In genomic region chr2:159497857-159498256, GRCh38 we compare ENCODE assay signal across 11 cellular contexts.
DNase-seq lines count a peak whose midpoint lies in the region; ATAC-seq and TF ChIP-seq lines count a peak whose summit lies in the region.
"Had no signal": no experiment of that assay in that cellular context is flagged by ENCODE, and none has a peak within 500 bp of the region (broad histone marks: within the 10 kb centered on the region; RNA-seq: fewer than 3 reads in every experiment).

No MANE protein-coding gene starts in this region.

- no peak overlapping the region for H3K9ac ChIP-seq in HCT116 (ENCODE audit: low read length)
- H3K9ac ChIP-seq: BLaER1 had no signal

- TF ChIP-seq POLR2A in HCT116 (IDR thresholded peaks at IDR 0.05; ENCODE audit: borderline replicate concordance, extremely low read depth, insufficient read depth, insufficient read length) = no peak
- no peak for TF ChIP-seq POLR2A in adrenal gland (IDR thresholded peaks at IDR 0.05)

- no peak for TF ChIP-seq CTCF in A673 (conservative IDR thresholded peaks at IDR 0.05; ENCODE audit: low read depth, low read length)
- no peak for TF ChIP-seq CTCF in HCT116 (IDR thresholded peaks at IDR 0.05 in 2 of 3, conservative IDR thresholded peaks at IDR 0.05 in 1 of 3; ENCODE audit: borderline replicate concordance in 1 of 3, insufficient read depth in 1 of 3, low read depth in 2 of 3, low read length in 2 of 3)
- no peak for TF ChIP-seq CTCF in adrenal gland (IDR thresholded peaks at IDR 0.05)
- no peak for TF ChIP-seq CTCF in lower lobe of right lung (IDR thresholded peaks at IDR 0.05)
- no peak for TF ChIP-seq CTCF in ascending aorta (IDR thresholded peaks at IDR 0.05)

- H3K27ac ChIP-seq in A673 (ENCODE audit: low read depth, low read length, poor library complexity, severe bottlenecking) (no peak overlapping the region), HCT116 (ENCODE audit: low read depth, low read length) (peak overlapping the region; percentile 43; the same call in 1 of the 2 replicates), adrenal gland (peak overlapping the region in 3 of 5 donors; percentile 2 to 33 (median 3)), lower lobe of right lung (peak overlapping the region; percentile 13), ascending aorta (no peak overlapping the region)
- H3K27ac ChIP-seq: BLaER1 had no signal

- no peak overlapping the region for H2AFZ ChIP-seq in HCT116 (ENCODE audit: low read depth, low read length, poor library complexity, severe bottlenecking)

- H3K79me2 ChIP-seq in HCT116 (ENCODE audit: insufficient read depth, low read length) = no peaks in the 10 kb centered on the region

- peak overlapping the region; percentile 58 for H3K4me2 ChIP-seq in HCT116 (ENCODE audit: low read length)

- 86 to 94% (median 92%) methylated on average over 2 of the region's 2 CpGs for WGBS in adrenal gland, 4 donors

- H3K9me3 ChIP-seq in A673 (ENCODE audit: low read depth, low read length, poor library complexity, severe bottlenecking) (peaks cover 7% of the 10 kb centered on the region), HCT116 (ENCODE audit: control insufficient read depth in 1 of 2, insufficient read depth in 1 of 2, low read depth in 1 of 2, low read length in 2 of 2) (no peaks in the 10 kb centered on the region), adrenal gland (replicated peaks in 1 of 3) (no peaks in the 10 kb centered on the region), lower lobe of right lung (no peaks in the 10 kb centered on the region), ascending aorta (peaks cover 0 to 10% of the 10 kb centered on the region in 2 donors)

- peak; percentile 46; the same call in 1 of the 2 replicates for ATAC-seq in HCT116
- ATAC-seq in lower lobe of right lung = peak in 1 of 2 donors; percentile 16
- ATAC-seq in GM21825 (IDR thresholded peaks at IDR 0.05; ENCODE audit: unreplicated experiment) = no peak
- ATAC-seq in GM18873 (IDR thresholded peaks at IDR 0.05; ENCODE audit: low FRiP score, unreplicated experiment) = no peak

- RAD21 ChIA-PET in HCT116 (lab: Charles Lee; ENCODE audit: low non-redundant PET in 1 of 2, low total read pairs in 2 of 2, uncharacterized antibody in 2 of 2, unreplicated experiment in 2 of 2) = no interaction called here

- H4K20me1 ChIP-seq in HCT116 (ENCODE audit: insufficient read depth) = no peaks in the 10 kb centered on the region
- H4K20me1 ChIP-seq: BLaER1 had no signal

- TF ChIP-seq RAD21 in HCT116 (IDR thresholded peaks at IDR 0.05; ENCODE audit: low read depth) = no peak

- H3K27me3 ChIP-seq in A673 (replicated peaks; ENCODE audit: insufficient read depth, low read depth, low read length, poor library complexity) = no peaks in the 10 kb centered on the region
- no peaks in the 10 kb centered on the region for H3K27me3 ChIP-seq in HCT116 (ENCODE audit: insufficient read depth, low read length)
- no peaks in the 10 kb centered on the region for H3K27me3 ChIP-seq in adrenal gland
- H3K27me3 ChIP-seq in lower lobe of right lung (ENCODE audit: low read depth) = no peaks in the 10 kb centered on the region
- H3K27me3 ChIP-seq in ascending aorta = no peaks in the 10 kb centered on the region
- H3K27me3 ChIP-seq: BLaER1 had no signal

- H3K9me2 ChIP-seq in HCT116 (ENCODE audit: insufficient read depth) = no peaks in the 10 kb centered on the region

- peaks cover 11% of the 10 kb centered on the region for H3K4me1 ChIP-seq in A673 (ENCODE audit: insufficient read depth, low read length, poor library complexity, severe bottlenecking)
- peaks cover 5 to 23% of the 10 kb centered on the region in 2 experiments; a peak in 3 of 4 replicates for H3K4me1 ChIP-seq in HCT116 (ENCODE audit: control insufficient read depth in 1 of 2, insufficient read depth in 2 of 2, low read length in 2 of 2)
- no peaks in the 10 kb centered on the region for H3K4me1 ChIP-seq in adrenal gland (replicated peaks in 1 of 2)
- no peaks in the 10 kb centered on the region for H3K4me1 ChIP-seq in lower lobe of right lung
- H3K4me1 ChIP-seq in ascending aorta = no peaks in the 10 kb centered on the region

- H3K36me3 ChIP-seq in A673 (ENCODE audit: insufficient read depth, low read length, poor library complexity, severe bottlenecking) (no peaks in the 10 kb centered on the region), HCT116 (ENCODE audit: control insufficient read depth in 1 of 2, insufficient read depth in 2 of 2, low read length in 2 of 2) (no peaks in the 10 kb centered on the region), adrenal gland (replicated peaks in 1 of 2) (no peaks in the 10 kb centered on the region), lower lobe of right lung (no peaks in the 10 kb centered on the region), ascending aorta (no peaks in the 10 kb centered on the region)

- H3K4me3 ChIP-seq in A673 (ENCODE audit: low read depth, low read length, poor library complexity, severe bottlenecking) = no peak overlapping the region
- H3K4me3 ChIP-seq in HCT116 (replicated peaks in 1 of 2; ENCODE audit: low read depth in 1 of 2, low read length in 2 of 2) = no peak overlapping the region
- H3K4me3 ChIP-seq in adrenal gland = no peak overlapping the region
- no peak overlapping the region for H3K4me3 ChIP-seq in lower lobe of right lung
- no peak overlapping the region for H3K4me3 ChIP-seq in ascending aorta
- H3K4me3 ChIP-seq: BLaER1 had no signal

- BruUV-seq in A673 (replicated peaks; lab: Mats Ljungman, UMichigan) = no TSS peak
- BruUV-seq in HCT116 (replicated peaks; lab: Mats Ljungman, UMichigan) = no TSS peak

- POLR2A ChIA-PET in A673 (lab: Charles Lee; ENCODE audit: low non-redundant PET) = no interaction called here
- POLR2A ChIA-PET in HCT116 (lab: Charles Lee) = no interaction called here

- CTCF ChIA-PET in A673 (lab: Charles Lee) = no interaction called here
- CTCF ChIA-PET in HCT116 (lab: Charles Lee) = no interaction called here

- DNase-seq in A673 (ENCODE audit: low spot score) (peak; percentile 14), HCT116 (ENCODE audit: low read depth, low spot score) (peak; percentile 13), adrenal gland (no peak), lower lobe of right lung (no peak), ascending aorta (ENCODE audit: low spot score in 2 of 2) (no peak), NCI-H1048 (lab: John Stamatoyannopoulos, UW) (no peak)
- DNase-seq: activated gamma-delta T cell; effector CD4-positive, alpha-beta T cell had no signal

- intact Hi-C loops in A673 (cut with micrococcal nuclease; ENCODE audit: unreplicated experiment) (no loop called here), HCT116 (cut with micrococcal nuclease) (no loop called here), adrenal gland (cut with DNase I) (no loop called here), lower lobe of right lung (cut with DNase I) (no loop called here), ascending aorta (cut with DNase I) (no loop called here)

TF ChIP-seq in HCT116, 20 proteins besides CTCF, POLR2A, EP300 and RAD21:
- TF ChIP-seq SP1 (IDR thresholded peaks at IDR 0.05; ENCODE audit: low read depth) = peak; percentile 52; the same call in 1 of the 2 replicates
- no peak for TF ChIP-seq EZH2 (IDR thresholded peaks at IDR 0.05)
- peak; percentile 25; the same call in 1 of the 2 replicates for TF ChIP-seq JUND (IDR thresholded peaks at IDR 0.05)

Comparison
In these comparisons a context has a peak if more than half of its experiments do, and no peak if none do; other contexts are left out.
1. DNase-seq: peak in A673 (single experiment) and HCT116 (single experiment); none in adrenal gland (0 of 7), lower lobe of right lung (single experiment), ascending aorta (0 of 2) and NCI-H1048 (single experiment).
2. H3K27ac ChIP-seq: peak in HCT116 (single experiment), adrenal gland (3 of 5) and lower lobe of right lung (single experiment); none in A673 (single experiment) and ascending aorta (0 of 2).